10 cellular contexts compared by ENCODE assay signal in the genomic region with DNA sequence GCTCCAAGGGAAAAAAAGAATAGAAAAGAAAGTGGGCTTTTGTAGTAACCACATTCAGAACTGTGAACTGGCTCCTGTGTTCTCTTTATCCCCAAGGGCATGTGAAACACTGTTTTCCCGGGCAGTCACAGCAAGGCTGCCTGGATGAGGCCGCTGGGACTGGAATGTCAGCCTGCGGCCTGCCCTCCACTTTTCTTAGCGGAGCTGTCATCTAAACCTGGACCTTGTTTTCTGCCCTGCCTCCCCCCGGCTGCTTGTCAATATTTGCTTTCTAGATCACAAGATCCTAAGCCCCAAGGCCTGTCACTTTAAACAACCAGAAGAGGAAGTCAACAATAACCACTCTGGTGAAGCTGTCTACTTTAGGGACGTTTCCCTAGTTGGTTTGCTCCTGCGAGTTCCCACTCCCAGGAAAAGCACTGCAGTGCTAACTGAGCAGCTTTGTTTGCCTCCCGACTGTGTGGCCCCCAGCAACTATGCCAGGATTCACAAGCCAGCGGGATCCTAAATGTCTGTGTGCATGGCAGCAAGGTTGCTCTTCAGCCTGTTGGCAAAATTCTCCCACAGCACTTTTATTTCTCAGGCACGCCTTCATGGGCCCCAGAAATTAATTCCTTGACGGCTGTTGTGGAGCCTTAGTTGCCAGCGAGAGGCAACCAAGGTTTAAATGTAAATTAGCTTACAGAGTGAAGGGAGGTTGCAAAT. TPM values are rescaled to one million over a fixed set of nuclear protein-coding genes. Genes with fewer than 3 reads are reported as not detected.
DNase-seq lines count a peak whose midpoint lies in the region; ATAC-seq and TF ChIP-seq lines count a peak whose summit lies in the region.
"Had no signal": no experiment of that assay in that cellular context is flagged by ENCODE, and none has a peak within 500 bp of the region (broad histone marks: within the 10 kb centered on the region; RNA-seq: fewer than 3 reads in every experiment).

No MANE protein-coding gene starts in this region.

- no peaks in the 10 kb centered on the region for H3K27me3 ChIP-seq in spleen (replicated peaks in 1 of 7)

- no peak for TF ChIP-seq CTCF in VCaP (conservative IDR thresholded peaks at IDR 0.05)
- no peak for TF ChIP-seq CTCF in spleen (IDR thresholded peaks at IDR 0.05 in 8 of 11, conservative IDR thresholded peaks at IDR 0.05 in 3 of 11)

- TF ChIP-seq POLR2A in spleen (IDR thresholded peaks at IDR 0.05) (no peak), GM18505 (IDR thresholded peaks at IDR 0.05; ENCODE audit: borderline replicate concordance, extremely low read depth, insufficient read depth, insufficient read length) (no peak)

- H3K27ac ChIP-seq in VCaP: peak overlapping the region; percentile 87
- peak overlapping the region; percentile 45 to 80 (median 69) for H3K27ac ChIP-seq in spleen

- intact Hi-C loops in spleen (cut with DNase I; ENCODE audit: low total_unique reads): no loop called here

- H3K9me3 ChIP-seq in spleen: no peaks in the 10 kb centered on the region

- DNase-seq in HuH-7.5 (ENCODE audit: low spot score): peak; percentile 39
- peak; percentile 96 for DNase-seq in islet precursor cell
- DNase-seq in spleen: no peak
- no peak for DNase-seq in NCI-H1930 (lab: John Stamatoyannopoulos, UW)
- DNase-seq in NCI-H524 (lab: John Stamatoyannopoulos, UW): no peak
- no peak for DNase-seq in activated CD4-positive, alpha-beta T cell treated with anti-CD3 and anti-CD28 coated beads, Interleukin-2, amount 50 U/mL, for 1 hour
- DNase-seq: activated CD4-positive, alpha-beta T cell treated with anti-CD3 and anti-CD28 coated beads for 48 hours; stimulated activated CD4-positive, alpha-beta T cell treated with anti-CD3 and anti-CD28 coated beads, Interleukin-4, amount 100 ng/mL, for 4 hours had no signal

- H3K36me3 ChIP-seq in spleen: no peaks in the 10 kb centered on the region

- peaks cover 0 to 17% (median 9%) of the 10 kb centered on the region in 6 donors for H3K4me1 ChIP-seq in spleen

- 34 to 54% (median 43%) methylated on average over 12 of the region's 12 CpGs for WGBS in spleen, 5 donors

- no peak overlapping the region for H3K4me3 ChIP-seq in spleen

- ATAC-seq in GM18505 (IDR thresholded peaks at IDR 0.05; ENCODE audit: unreplicated experiment): no peak

RNA-seq across cellular contexts. Expression of a gene that starts 30.6 kb away (rescaled TPM):
- total RNA-seq in spleen: 1 to 10 TPM; 6.1 to 9.9 (median 7.3) TPM
- 1 to 10 TPM; 1.6 to 2.7 (median 1.8) TPM for polyA plus RNA-seq in spleen

RNA-seq across cellular contexts. Expression of a gene that starts 31.0 kb away (rescaled TPM):
- total RNA-seq in spleen: 10 to 100 TPM; 44.1 to 95.3 (median 66.3) TPM
- polyA plus RNA-seq in spleen: 10 to 100 TPM; 14.7 to 26.8 (median 19.1) TPM

Comparison
In these comparisons a context has a peak if more than half of its experiments do, and no peak if none do; other contexts are left out.
1. DNase-seq: peak in HuH-7.5 (single experiment) and islet precursor cell (single experiment); none in spleen (single experiment), NCI-H1930 (0 of 2), NCI-H524 (0 of 2) and activated CD4-positive, alpha-beta T cell treated with anti-CD3 and anti-CD28 coated beads, Interleukin-2, amount 50 U/mL, for 1 hour (single experiment).